Comparison of ENCODE assay signal across 15 cellular contexts in the genomic region with DNA sequence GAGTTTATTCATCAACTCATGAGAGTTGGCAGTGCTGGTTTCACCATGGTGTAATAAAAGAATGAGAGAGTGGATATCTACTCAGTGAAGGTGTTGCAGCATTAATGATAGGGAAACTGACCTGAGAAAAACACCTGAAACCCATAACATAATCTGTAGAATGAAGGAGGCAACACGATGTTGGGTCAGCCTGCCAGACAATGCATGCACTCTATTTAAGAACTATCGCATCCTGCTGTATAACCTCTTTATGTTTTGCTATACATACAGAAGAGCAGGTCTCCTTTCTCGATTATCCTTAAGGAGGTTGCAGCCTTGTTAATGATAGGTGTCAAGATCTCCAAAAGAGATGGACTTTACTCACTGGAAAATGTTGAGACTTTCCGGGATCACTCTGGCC.
"Had no signal": no experiment of that assay in that cellular context is flagged by ENCODE, and none has a peak within 500 bp of the region (broad histone marks: within the 10 kb centered on the region; RNA-seq: fewer than 3 reads in every experiment).

No MANE protein-coding gene starts in this region.

- H3K27ac Mint-ChIP-seq: activated naive CD4-positive, alpha-beta T cell treated with anti-CD3 and anti-CD28 coated beads, Interleukin-2, amount 50 U/mL, for 24 hours had no signal

- H3K27ac ChIP-seq: colonic mucosa, esophagus squamous epithelium, transverse colon had no signal

- H3K4me3 Mint-ChIP-seq: activated naive CD4-positive, alpha-beta T cell treated with anti-CD3 and anti-CD28 coated beads, Interleukin-2, amount 50 U/mL, for 24 hours; activated T-cell treated with anti-CD3 and anti-CD28 coated beads, Interleukin-2, amount 50 U/mL, for 4 hours had no signal

- H3K27me3 ChIP-seq: colonic mucosa, esophagus squamous epithelium, transverse colon had no signal

- H3K4me1 ChIP-seq: esophagus squamous epithelium had no signal

- H3K27me3 Mint-ChIP-seq: activated naive CD4-positive, alpha-beta T cell treated with anti-CD3 and anti-CD28 coated beads, Interleukin-2, amount 50 U/mL, for 24 hours had no signal

- H3K9me3 Mint-ChIP-seq: activated T-cell treated with anti-CD3 and anti-CD28 coated beads, Interleukin-2, amount 50 U/mL, for 4 hours had no signal

- H3K36me3 ChIP-seq: colonic mucosa, transverse colon had no signal

- H3K9me3 ChIP-seq: colonic mucosa, esophagus squamous epithelium, transverse colon had no signal

- H3K36me3 Mint-ChIP-seq: activated naive CD4-positive, alpha-beta T cell treated with anti-CD3 and anti-CD28 coated beads, Interleukin-2, amount 50 U/mL, for 24 hours had no signal

- DNase-seq: activated CD4-positive, alpha-beta T cell treated with anti-CD3 and anti-CD28 coated beads for 1 hour; activated CD4-positive, alpha-beta T cell treated with anti-CD3 and anti-CD28 coated beads, Interleukin-2, amount 50 U/mL, for 48 hours; activated effector memory CD4-positive, alpha-beta T cell treated with anti-CD3 and anti-CD28 coated beads, Interleukin-2, amount 50 U/mL, for 16 hours; activated T-cell treated with anti-CD3 and anti-CD28 coated beads, Interleukin-2, amount 50 U/mL, for 4 hours; caudate nucleus; colonic mucosa; esophagus squamous epithelium; hippocampal formation; kidney; stimulated activated CD4-positive, alpha-beta T cell treated with anti-CD3 and anti-CD28 coated beads, Interleukin-4, amount 100 ng/mL, for 24 hours; stimulated activated naive CD4-positive, alpha-beta T cell treated with Interleukin-2 at 50 U/mL for 16 hours; T-helper 1 cell; T1000; transverse colon had no signal

- H3K4me1 Mint-ChIP-seq: activated naive CD4-positive, alpha-beta T cell treated with anti-CD3 and anti-CD28 coated beads, Interleukin-2, amount 50 U/mL, for 24 hours had no signal

- H3K4me3 ChIP-seq: colonic mucosa, esophagus squamous epithelium, transverse colon had no signal

- FAIRE-seq: kidney had no signal

- ATAC-seq: activated T-cell treated with anti-CD3 and anti-CD28 coated beads, Interleukin-2, amount 50 U/mL, for 4 hours had no signal
